Comparison of ENCODE assay signal across 18 cellular contexts in genomic region chr5:124401247-124402143, GRCh38.
DNase-seq lines count a peak whose midpoint lies in the region; ATAC-seq and TF ChIP-seq lines count a peak whose summit lies in the region.
"Had no signal": no experiment of that assay in that cellular context is flagged by ENCODE, and none has a peak within 500 bp of the region (broad histone marks: within the 10 kb centered on the region; RNA-seq: fewer than 3 reads in every experiment).

No MANE protein-coding gene starts in this region.

- no peaks in the 10 kb centered on the region for H3K9me3 ChIP-seq in PC-3 (ENCODE audit: low read length)
- H3K9me3 ChIP-seq in smooth muscle cell (replicated peaks; ENCODE audit: low read depth) = no peaks in the 10 kb centered on the region
- H3K9me3 ChIP-seq in SJCRH30 (replicated peaks) = no peaks in the 10 kb centered on the region
- H3K9me3 ChIP-seq: A549, neutrophil had no signal

- peaks cover 2 to 4% (median 2%) of the 10 kb centered on the region in 3 donors for H3K27me3 Mint-ChIP-seq in immature natural killer cell (ENCODE audit: low read depth in 3 of 3)
- H3K27me3 Mint-ChIP-seq: IgD-negative memory B cell had no signal

- TF ChIP-seq CTCF in PC-3 (conservative IDR thresholded peaks at IDR 0.05; ENCODE audit: low read depth, low read length) (no peak), smooth muscle cell (IDR thresholded peaks at IDR 0.05; ENCODE audit: borderline replicate concordance, insufficient read depth, poor library complexity, severe bottlenecking) (no peak)

- no peak overlapping the region for H3K4me3 ChIP-seq in PC-3 (ENCODE audit: low read length)
- no peak overlapping the region for H3K4me3 ChIP-seq in smooth muscle cell
- no peak overlapping the region for H3K4me3 ChIP-seq in SJCRH30
- H3K4me3 ChIP-seq: A549, SK-N-MC had no signal

- CTCF ChIA-PET in PC-3 (lab: Charles Lee) = no interaction called here

- no peak overlapping the region for H3K4me3 Mint-ChIP-seq in immature natural killer cell
- H3K4me3 Mint-ChIP-seq: activated CD8-positive, alpha-beta T cell treated with anti-CD3 and anti-CD28 coated beads, Interleukin-2, amount 10 ng/mL, durations not matched to agents 7 days and 5 days; CD8-positive, alpha-beta T cell had no signal

- H3K27ac ChIP-seq in PC-3 (ENCODE audit: low read length) (peak overlapping the region; percentile 43), smooth muscle cell (ENCODE audit: low read depth) (peak overlapping the region; percentile 53), SJCRH30 (no peak overlapping the region)
- H3K27ac ChIP-seq: neutrophil, SK-N-MC had no signal

- H3K4me2 ChIP-seq in PC-3 (ENCODE audit: low read length) (no peak overlapping the region), smooth muscle cell (peak overlapping the region; percentile 65)
- H3K4me2 ChIP-seq: A549 had no signal

- intact Hi-C loops in PC-3 (cut with micrococcal nuclease) = no loop called here

- H2AFZ ChIP-seq in PC-3 (ENCODE audit: low read length) (no peak overlapping the region), smooth muscle cell (ENCODE audit: low read depth) (peak overlapping the region; percentile 6)

- H3K9ac ChIP-seq in PC-3 (ENCODE audit: low read length) = no peak overlapping the region
- H3K9ac ChIP-seq in smooth muscle cell (ENCODE audit: low read depth) = no peak overlapping the region

- H3F3A ChIP-seq in PC-3 (ENCODE audit: low read length, unreplicated experiment) (no peaks in the 10 kb centered on the region), smooth muscle cell (ENCODE audit: low read depth) (no peaks in the 10 kb centered on the region)

- H3K4me1 ChIP-seq in PC-3 (ENCODE audit: insufficient read depth, low read length) (peaks cover 7% of the 10 kb centered on the region; the same call in 1 of the 2 replicates), smooth muscle cell (ENCODE audit: low read depth) (peaks cover 12% of the 10 kb centered on the region), SJCRH30 (no peaks in the 10 kb centered on the region)
- H3K4me1 ChIP-seq: A549 had no signal

- H3K9me2 ChIP-seq in PC-3 (replicated peaks; ENCODE audit: low read length) = no peaks in the 10 kb centered on the region

- no peak overlapping the region for H3K27ac Mint-ChIP-seq in immature natural killer cell
- H3K27ac Mint-ChIP-seq: activated CD8-positive, alpha-beta T cell treated with anti-CD3 and anti-CD28 coated beads, Interleukin-2, amount 10 ng/mL, durations not matched to agents 7 days and 5 days; CD8-positive, alpha-beta T cell; IgD-negative memory B cell had no signal

- DNase-seq in NCI-H2029 (lab: John Stamatoyannopoulos, UW) (peak; percentile 81), NCI-H2029 treated with DMSO at 0.1 percent for 48 hours (lab: John Stamatoyannopoulos, UW) (no peak), PC-3 (no peak), immature natural killer cell (peak in 2 of 3 donors; percentile 18 to 24), smooth muscle cell (lab: John Stamatoyannopoulos, UW; ENCODE audit: unreplicated experiment) (no peak), retina (no peak), SJCRH30 (no peak), HPDE6-E6E7 (ENCODE audit: extremely low spot score) (no peak)
- DNase-seq: activated CD8-positive, alpha-beta T cell treated with anti-CD3 and anti-CD28 coated beads, Interleukin-2, amount 10 ng/mL, durations not matched to agents 7 days and 5 days; CD8-positive, alpha-beta T cell; dermis blood vessel endothelial cell; GF-D8; NCI-H1105 treated with DMSO at 0.1 percent for 48 hours; stimulated activated naive CD4-positive, alpha-beta T cell had no signal

- WGBS in smooth muscle cell (ENCODE audit: low lambda C conversion rate) = 60% methylated on average over 9 of the region's 9 CpGs

- POLR2A ChIA-PET in PC-3 (lab: Charles Lee; ENCODE audit: unreplicated experiment) = no interaction called here

- H3K9me3 Mint-ChIP-seq in immature natural killer cell = peaks cover 0 to 4% (median 0%) of the 10 kb centered on the region in 6 donors
- H3K9me3 Mint-ChIP-seq: CD8-positive, alpha-beta T cell; IgD-negative memory B cell had no signal

- peaks cover 0 to 14% of the 10 kb centered on the region in 2 donors for H3K4me1 Mint-ChIP-seq in immature natural killer cell

- H3K36me3 ChIP-seq in PC-3 (ENCODE audit: low read depth, low read length) (no peaks in the 10 kb centered on the region), smooth muscle cell (ENCODE audit: low read depth) (no peaks in the 10 kb centered on the region), SJCRH30 (no peaks in the 10 kb centered on the region)
- H3K36me3 ChIP-seq: neutrophil had no signal

- no TSS peak for BruUV-seq in PC-3 (replicated peaks; lab: Mats Ljungman, UMichigan)

- H4K20me1 ChIP-seq in PC-3 (ENCODE audit: low read length) = no peaks in the 10 kb centered on the region
- no peaks in the 10 kb centered on the region for H4K20me1 ChIP-seq in smooth muscle cell (ENCODE audit: low read depth)

- no peaks in the 10 kb centered on the region for H3K36me3 Mint-ChIP-seq in immature natural killer cell
- H3K36me3 Mint-ChIP-seq: CD8-positive, alpha-beta T cell; IgD-negative memory B cell had no signal

- H3K27me3 ChIP-seq in PC-3 (ENCODE audit: low read length) (no peaks in the 10 kb centered on the region), smooth muscle cell (ENCODE audit: low read depth) (no peaks in the 10 kb centered on the region), SJCRH30 (no peaks in the 10 kb centered on the region)
- H3K27me3 ChIP-seq: neutrophil had no signal

- no peaks in the 10 kb centered on the region for H3K79me2 ChIP-seq in PC-3 (ENCODE audit: low read length)
- no peaks in the 10 kb centered on the region for H3K79me2 ChIP-seq in smooth muscle cell (ENCODE audit: low read depth)

- ATAC-seq in PC-3 = no peak
- ATAC-seq: activated CD8-positive, alpha-beta T cell treated with anti-CD3 and anti-CD28 coated beads, Interleukin-2, amount 10 ng/mL, durations not matched to agents 7 days and 5 days; CD8-positive, alpha-beta T cell had no signal

Comparison
In these comparisons a context has a peak if more than half of its experiments do, and no peak if none do; other contexts are left out.
1. DNase-seq: peak in NCI-H2029 (single experiment) and immature natural killer cell (2 of 3); none in NCI-H2029 treated with DMSO at 0.1 percent for 48 hours (single experiment), PC-3 (single experiment), smooth muscle cell (single experiment), retina (single experiment), SJCRH30 (0 of 2) and HPDE6-E6E7 (single experiment).